In the genomic region with DNA sequence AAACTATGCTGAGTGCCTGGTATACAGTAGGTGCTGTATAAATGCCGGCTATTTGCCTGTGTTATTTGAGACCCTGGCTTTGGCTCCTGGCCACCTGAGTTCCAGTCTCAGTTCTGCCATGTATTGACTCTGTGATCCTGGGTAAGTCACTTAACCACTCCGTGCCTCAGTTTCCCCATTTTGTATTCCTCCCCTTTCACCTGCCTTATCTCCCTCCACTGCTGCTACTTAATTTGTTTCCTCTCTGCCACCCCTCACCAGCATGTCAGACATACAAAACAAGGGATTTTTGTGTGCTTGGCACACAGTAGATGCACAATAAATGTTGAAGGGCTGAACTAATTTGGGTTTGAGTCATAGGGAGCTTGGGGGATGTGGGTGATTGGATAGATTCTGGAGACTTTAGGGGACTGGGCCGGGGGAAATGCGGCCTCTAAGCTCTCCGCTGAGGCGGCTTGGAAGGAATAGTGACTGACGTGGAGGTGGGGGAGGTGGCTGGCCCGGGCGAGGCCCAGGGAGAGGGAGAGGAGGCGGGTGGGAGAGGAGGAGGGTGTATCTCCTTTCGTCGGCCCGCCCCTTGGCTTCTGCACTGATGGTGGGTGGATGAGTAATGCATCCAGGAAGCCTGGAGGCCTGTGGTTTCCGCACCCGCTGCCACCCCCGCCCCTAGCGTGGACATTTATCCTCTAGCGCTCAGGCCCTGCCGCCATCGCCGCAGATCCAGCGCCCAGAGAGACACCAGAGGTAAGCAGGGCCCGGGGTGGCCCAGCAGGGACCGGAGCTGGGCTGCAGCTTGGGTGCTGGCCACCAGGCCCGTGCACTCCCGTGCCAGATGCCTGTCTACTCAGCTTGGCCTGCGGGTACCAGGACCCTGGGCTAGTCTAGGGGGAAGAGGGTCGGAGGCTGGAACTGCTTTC, we compare ENCODE assay signal across 1 cellular context.
TF ChIP-seq lines count a peak whose summit lies in the region.

TSS of gene TIMP1 (plus strand) at position 706 of the 917 bp plus-strand sequence. CDS start 980 bp downstream, outside the sequence.

TF ChIP-seq in HEK293, 187 proteins besides CTCF, POLR2A, EP300 and RAD21 (continued from another document and continues in another):
- TF ChIP-seq, protein P1, sequence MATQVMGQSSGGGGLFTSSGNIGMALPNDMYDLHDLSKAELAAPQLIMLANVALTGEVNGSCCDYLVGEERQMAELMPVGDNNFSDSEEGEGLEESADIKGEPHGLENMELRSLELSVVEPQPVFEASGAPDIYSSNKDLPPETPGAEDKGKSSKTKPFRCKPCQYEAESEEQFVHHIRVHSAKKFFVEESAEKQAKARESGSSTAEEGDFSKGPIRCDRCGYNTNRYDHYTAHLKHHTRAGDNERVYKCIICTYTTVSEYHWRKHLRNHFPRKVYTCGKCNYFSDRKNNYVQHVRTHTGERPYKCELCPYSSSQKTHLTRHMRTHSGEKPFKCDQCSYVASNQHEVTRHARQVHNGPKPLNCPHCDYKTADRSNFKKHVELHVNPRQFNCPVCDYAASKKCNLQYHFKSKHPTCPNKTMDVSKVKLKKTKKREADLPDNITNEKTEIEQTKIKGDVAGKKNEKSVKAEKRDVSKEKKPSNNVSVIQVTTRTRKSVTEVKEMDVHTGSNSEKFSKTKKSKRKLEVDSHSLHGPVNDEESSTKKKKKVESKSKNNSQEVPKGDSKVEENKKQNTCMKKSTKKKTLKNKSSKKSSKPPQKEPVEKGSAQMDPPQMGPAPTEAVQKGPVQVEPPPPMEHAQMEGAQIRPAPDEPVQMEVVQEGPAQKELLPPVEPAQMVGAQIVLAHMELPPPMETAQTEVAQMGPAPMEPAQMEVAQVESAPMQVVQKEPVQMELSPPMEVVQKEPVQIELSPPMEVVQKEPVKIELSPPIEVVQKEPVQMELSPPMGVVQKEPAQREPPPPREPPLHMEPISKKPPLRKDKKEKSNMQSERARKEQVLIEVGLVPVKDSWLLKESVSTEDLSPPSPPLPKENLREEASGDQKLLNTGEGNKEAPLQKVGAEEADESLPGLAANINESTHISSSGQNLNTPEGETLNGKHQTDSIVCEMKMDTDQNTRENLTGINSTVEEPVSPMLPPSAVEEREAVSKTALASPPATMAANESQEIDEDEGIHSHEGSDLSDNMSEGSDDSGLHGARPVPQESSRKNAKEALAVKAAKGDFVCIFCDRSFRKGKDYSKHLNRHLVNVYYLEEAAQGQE (tag by site-specific recombination; IDR thresholded peaks at IDR 0.05): no peak
- TF ChIP-seq ZNF571 (tag by site-specific recombination; IDR thresholded peaks at IDR 0.05) (no peak), KLF16 (tag by site-specific recombination; IDR thresholded peaks at IDR 0.05) (no peak; the same call in 1 of the 2 replicates), ZNF274 (IDR thresholded peaks at IDR 0.05; ENCODE audit: low read length) (no peak), ZNF274 (tag by site-specific recombination; IDR thresholded peaks at IDR 0.05; ENCODE audit: borderline replicate concordance) (no peak), KLF8 (tag by site-specific recombination; IDR thresholded peaks at IDR 0.05) (no peak), ZBTB8A (tag by site-specific recombination; IDR thresholded peaks at IDR 0.05) (peak; percentile 75), ZBTB11 (tag by site-specific recombination; conservative IDR thresholded peaks at IDR 0.05; ENCODE audit: low read depth) (no peak), ZNF354C (tag by site-specific recombination; IDR thresholded peaks at IDR 0.05; ENCODE audit: borderline replicate concordance, low read depth) (no peak), REPIN1 (tag by site-specific recombination; IDR thresholded peaks at IDR 0.05; ENCODE audit: low read depth) (no peak), ZBTB7A (tag by site-specific recombination; IDR thresholded peaks at IDR 0.05; ENCODE audit: low read depth) (no peak), ZNF596 (tag by site-specific recombination; IDR thresholded peaks at IDR 0.05) (no peak), ZNF529 (tag by site-specific recombination; IDR thresholded peaks at IDR 0.05; ENCODE audit: insufficient replicate concordance) (no peak), ZNF248 (tag by site-specific recombination; IDR thresholded peaks at IDR 0.05) (no peak), ZBTB26 (tag by site-specific recombination; optimal IDR thresholded peaks at IDR 0.05) (peak; percentile 23), SETDB1 (IDR thresholded peaks at IDR 0.05; ENCODE audit: insufficient read length, low read length) (no peak), ZNF510 (tag by site-specific recombination; IDR thresholded peaks at IDR 0.05; ENCODE audit: insufficient replicate concordance) (no peak), ZNF624 (tag by site-specific recombination; IDR thresholded peaks at IDR 0.05) (no peak), ZNF341 (tag by site-specific recombination; IDR thresholded peaks at IDR 0.05; ENCODE audit: low read depth) (peak; percentile 71; the same call in 1 of the 2 replicates), ZNF48 (tag by site-specific recombination; IDR thresholded peaks at IDR 0.05) (no peak), SP2 (tag by site-specific recombination; IDR thresholded peaks at IDR 0.05) (peak; percentile 96), ZNF768 (tag by site-specific recombination; IDR thresholded peaks at IDR 0.05) (no peak; the same call in 1 of the 2 replicates), HIC1 (tag by site-specific recombination; IDR thresholded peaks at IDR 0.05) (peak; percentile 81), ZNF426 (tag by site-specific recombination; IDR thresholded peaks at IDR 0.05) (no peak), ZBTB48 (tag by site-specific recombination; IDR thresholded peaks at IDR 0.05) (peak; percentile 54; the same call in 1 of the 2 replicates), ZFP3 (tag by site-specific recombination; IDR thresholded peaks at IDR 0.05; ENCODE audit: low read depth) (no peak), OVOL3 (tag by site-specific recombination; IDR thresholded peaks at IDR 0.05) (no peak), ZNF707 (tag by site-specific recombination; IDR thresholded peaks at IDR 0.05) (no peak), ZNF239 (tag by site-specific recombination; IDR thresholded peaks at IDR 0.05) (no peak), ZNF777 (tag by site-specific recombination; IDR thresholded peaks at IDR 0.05; ENCODE audit: borderline replicate concordance) (no peak), ZBTB17 (tag by site-specific recombination; IDR thresholded peaks at IDR 0.05) (no peak; the same call in none of the 2 replicates), GFI1B (tag by site-specific recombination; IDR thresholded peaks at IDR 0.05) (no peak)
- TF ChIP-seq, protein P2, sequence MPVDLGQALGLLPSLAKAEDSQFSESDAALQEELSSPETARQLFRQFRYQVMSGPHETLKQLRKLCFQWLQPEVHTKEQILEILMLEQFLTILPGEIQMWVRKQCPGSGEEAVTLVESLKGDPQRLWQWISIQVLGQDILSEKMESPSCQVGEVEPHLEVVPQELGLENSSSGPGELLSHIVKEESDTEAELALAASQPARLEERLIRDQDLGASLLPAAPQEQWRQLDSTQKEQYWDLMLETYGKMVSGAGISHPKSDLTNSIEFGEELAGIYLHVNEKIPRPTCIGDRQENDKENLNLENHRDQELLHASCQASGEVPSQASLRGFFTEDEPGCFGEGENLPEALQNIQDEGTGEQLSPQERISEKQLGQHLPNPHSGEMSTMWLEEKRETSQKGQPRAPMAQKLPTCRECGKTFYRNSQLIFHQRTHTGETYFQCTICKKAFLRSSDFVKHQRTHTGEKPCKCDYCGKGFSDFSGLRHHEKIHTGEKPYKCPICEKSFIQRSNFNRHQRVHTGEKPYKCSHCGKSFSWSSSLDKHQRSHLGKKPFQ (tag by site-specific recombination; IDR thresholded peaks at IDR 0.05): no peak
- TF ChIP-seq, protein P3, sequence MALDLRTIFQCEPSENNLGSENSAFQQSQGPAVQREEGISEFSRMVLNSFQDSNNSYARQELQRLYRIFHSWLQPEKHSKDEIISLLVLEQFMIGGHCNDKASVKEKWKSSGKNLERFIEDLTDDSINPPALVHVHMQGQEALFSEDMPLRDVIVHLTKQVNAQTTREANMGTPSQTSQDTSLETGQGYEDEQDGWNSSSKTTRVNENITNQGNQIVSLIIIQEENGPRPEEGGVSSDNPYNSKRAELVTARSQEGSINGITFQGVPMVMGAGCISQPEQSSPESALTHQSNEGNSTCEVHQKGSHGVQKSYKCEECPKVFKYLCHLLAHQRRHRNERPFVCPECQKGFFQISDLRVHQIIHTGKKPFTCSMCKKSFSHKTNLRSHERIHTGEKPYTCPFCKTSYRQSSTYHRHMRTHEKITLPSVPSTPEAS (tag by site-specific recombination; IDR thresholded peaks at IDR 0.05): no peak
- TF ChIP-seq, protein P4, sequence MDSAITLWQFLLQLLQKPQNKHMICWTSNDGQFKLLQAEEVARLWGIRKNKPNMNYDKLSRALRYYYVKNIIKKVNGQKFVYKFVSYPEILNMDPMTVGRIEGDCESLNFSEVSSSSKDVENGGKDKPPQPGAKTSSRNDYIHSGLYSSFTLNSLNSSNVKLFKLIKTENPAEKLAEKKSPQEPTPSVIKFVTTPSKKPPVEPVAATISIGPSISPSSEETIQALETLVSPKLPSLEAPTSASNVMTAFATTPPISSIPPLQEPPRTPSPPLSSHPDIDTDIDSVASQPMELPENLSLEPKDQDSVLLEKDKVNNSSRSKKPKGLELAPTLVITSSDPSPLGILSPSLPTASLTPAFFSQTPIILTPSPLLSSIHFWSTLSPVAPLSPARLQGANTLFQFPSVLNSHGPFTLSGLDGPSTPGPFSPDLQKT (IDR thresholded peaks at IDR 0.05; ENCODE audit: borderline replicate concordance, low read depth, low read length): no peak
- TF ChIP-seq, protein P5, sequence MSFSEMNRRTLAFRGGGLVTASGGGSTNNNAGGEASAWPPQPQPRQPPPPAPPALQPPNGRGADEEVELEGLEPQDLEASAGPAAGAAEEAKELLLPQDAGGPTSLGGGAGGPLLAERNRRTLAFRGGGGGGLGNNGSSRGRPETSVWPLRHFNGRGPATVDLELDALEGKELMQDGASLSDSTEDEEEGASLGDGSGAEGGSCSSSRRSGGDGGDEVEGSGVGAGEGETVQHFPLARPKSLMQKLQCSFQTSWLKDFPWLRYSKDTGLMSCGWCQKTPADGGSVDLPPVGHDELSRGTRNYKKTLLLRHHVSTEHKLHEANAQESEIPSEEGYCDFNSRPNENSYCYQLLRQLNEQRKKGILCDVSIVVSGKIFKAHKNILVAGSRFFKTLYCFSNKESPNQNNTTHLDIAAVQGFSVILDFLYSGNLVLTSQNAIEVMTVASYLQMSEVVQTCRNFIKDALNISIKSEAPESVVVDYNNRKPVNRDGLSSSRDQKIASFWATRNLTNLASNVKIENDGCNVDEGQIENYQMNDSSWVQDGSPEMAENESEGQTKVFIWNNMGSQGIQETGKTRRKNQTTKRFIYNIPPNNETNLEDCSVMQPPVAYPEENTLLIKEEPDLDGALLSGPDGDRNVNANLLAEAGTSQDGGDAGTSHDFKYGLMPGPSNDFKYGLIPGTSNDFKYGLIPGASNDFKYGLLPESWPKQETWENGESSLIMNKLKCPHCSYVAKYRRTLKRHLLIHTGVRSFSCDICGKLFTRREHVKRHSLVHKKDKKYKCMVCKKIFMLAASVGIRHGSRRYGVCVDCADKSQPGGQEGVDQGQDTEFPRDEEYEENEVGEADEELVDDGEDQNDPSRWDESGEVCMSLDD (tag by site-specific recombination; IDR thresholded peaks at IDR 0.05): no peak
- TF ChIP-seq, protein P6, sequence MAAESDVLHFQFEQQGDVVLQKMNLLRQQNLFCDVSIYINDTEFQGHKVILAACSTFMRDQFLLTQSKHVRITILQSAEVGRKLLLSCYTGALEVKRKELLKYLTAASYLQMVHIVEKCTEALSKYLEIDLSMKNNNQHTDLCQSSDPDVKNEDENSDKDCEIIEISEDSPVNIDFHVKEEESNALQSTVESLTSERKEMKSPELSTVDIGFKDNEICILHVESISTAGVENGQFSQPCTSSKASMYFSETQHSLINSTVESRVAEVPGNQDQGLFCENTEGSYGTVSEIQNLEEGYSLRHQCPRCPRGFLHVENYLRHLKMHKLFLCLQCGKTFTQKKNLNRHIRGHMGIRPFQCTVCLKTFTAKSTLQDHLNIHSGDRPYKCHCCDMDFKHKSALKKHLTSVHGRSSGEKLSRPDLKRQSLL (tag by site-specific recombination; IDR thresholded peaks at IDR 0.05): peak; percentile 65; the same call in 1 of the 2 replicates
